In genomic region chr12:54026640-54027441, GRCh38 we compare ENCODE assay signal across 21 cellular contexts. TPM values are rescaled to one million over a fixed set of nuclear protein-coding genes. Genes with fewer than 3 reads are reported as not detected.
DNase-seq lines count a peak whose midpoint lies in the region; TF ChIP-seq lines count a peak whose summit lies in the region.
"Had no signal": no experiment of that assay in that cellular context is flagged by ENCODE, and none has a peak within 500 bp of the region (broad histone marks: within the 10 kb centered on the region; RNA-seq: fewer than 3 reads in every experiment).

No MANE protein-coding gene starts in this region.

- DNase-seq in A673 (ENCODE audit: low spot score) (no peak), NB4 (ENCODE audit: low read depth) (peak; percentile 65), breast epithelium (ENCODE audit: low spot score in 2 of 2) (peak in 1 of 2 donors; percentile 14), neural crest cell (ENCODE audit: low read depth, low spot score) (no peak), hypothalamus (lab: John Stamatoyannopoulos, UW) (no peak), NCI-H2107 (lab: John Stamatoyannopoulos, UW) (no peak)
- DNase-seq in activated naive CD4-positive, alpha-beta T cell treated with anti-CD3 and anti-CD28 coated beads for 36 hours = no peak
- no peak for DNase-seq in effector CD8-positive, alpha-beta T cell (lab: John Stamatoyannopoulos, UW)
- DNase-seq: ACHN; activated CD4-positive, alpha-beta T cell treated with anti-CD3 and anti-CD28 coated beads for 1 hour; activated CD8-positive, alpha-beta memory T cell treated with anti-CD3 and anti-CD28 coated beads, Interleukin-2, amount 50 U/mL, for 4 hours; activated naive CD4-positive, alpha-beta T cell; body of pancreas; KBM-7; NCI-H1105; occipital lobe; Right ventricle myocardium superior had no signal

- BruUV-seq in A673 (replicated peaks; lab: Mats Ljungman, UMichigan) = no TSS peak

- H3K4me1 Mint-ChIP-seq in neural crest cell = peaks cover 8% of the 10 kb centered on the region
- peaks cover 21% of the 10 kb centered on the region for H3K4me1 Mint-ChIP-seq in activated naive CD4-positive, alpha-beta T cell treated with anti-CD3 and anti-CD28 coated beads for 36 hours (ENCODE audit: low read depth)

- peaks cover 67% of the 10 kb centered on the region for H3K4me1 ChIP-seq in A673 (ENCODE audit: insufficient read depth, low read length, poor library complexity, severe bottlenecking)
- H3K4me1 ChIP-seq in breast epithelium = peaks cover 0 to 7% of the 10 kb centered on the region in 2 donors

- H3K27me3 ChIP-seq in A673 (replicated peaks; ENCODE audit: insufficient read depth, low read depth, low read length, poor library complexity) = no peaks in the 10 kb centered on the region
- no peaks in the 10 kb centered on the region for H3K27me3 ChIP-seq in breast epithelium

- H3K27ac ChIP-seq in A673 (ENCODE audit: low read depth, low read length, poor library complexity, severe bottlenecking) (peak overlapping the region; percentile 64), breast epithelium (peak overlapping the region; percentile 84 to 88)
- H3K27ac ChIP-seq: body of pancreas had no signal

- H3K27ac Mint-ChIP-seq in neural crest cell (ENCODE audit: unreplicated experiment) = no peak overlapping the region
- H3K27ac Mint-ChIP-seq in activated naive CD4-positive, alpha-beta T cell treated with anti-CD3 and anti-CD28 coated beads for 36 hours = no peak overlapping the region
- H3K27ac Mint-ChIP-seq: dendritic cell treated with granulocyte-macrophage colony-stimulating factor and Interleukin-4, amounts not matched to agents 40 ng/mL and 50 ng/mL, for 4 days; stimulated activated naive CD8-positive, alpha-beta T cell treated with anti-CD3 and anti-CD28 coated beads, Interleukin-15, Interleukin-2, amounts not matched to agents 100 ng/mL and 50 ng/mL, for 24 hours had no signal

- H3K27me3 Mint-ChIP-seq in neural crest cell (ENCODE audit: low read depth) = peaks cover 100% of the 10 kb centered on the region
- peaks cover 81% of the 10 kb centered on the region for H3K27me3 Mint-ChIP-seq in activated naive CD4-positive, alpha-beta T cell treated with anti-CD3 and anti-CD28 coated beads for 36 hours (ENCODE audit: low read depth)

- TF ChIP-seq CTCF in A673 (conservative IDR thresholded peaks at IDR 0.05; ENCODE audit: low read depth, low read length) = no peak
- TF ChIP-seq CTCF in NB4 (IDR thresholded peaks at IDR 0.05; ENCODE audit: low read depth, low read length) = no peak
- TF ChIP-seq CTCF in breast epithelium (IDR thresholded peaks at IDR 0.05) = no peak
- TF ChIP-seq CTCF in neural crest cell (conservative IDR thresholded peaks at IDR 0.05) = no peak

- H3K36me3 ChIP-seq in A673 (ENCODE audit: insufficient read depth, low read length, poor library complexity, severe bottlenecking) (peaks cover 13% of the 10 kb centered on the region), breast epithelium (no peaks in the 10 kb centered on the region)

- TF ChIP-seq POLR2A in NB4 (IDR thresholded peaks at IDR 0.05; ENCODE audit: extremely low read depth, insufficient read length) (no peak), breast epithelium (IDR thresholded peaks at IDR 0.05) (no peak)

- intact Hi-C loops in A673 (cut with micrococcal nuclease; ENCODE audit: unreplicated experiment) = no loop called here
- intact Hi-C loops in breast epithelium (cut with DNase I; ENCODE audit: low total_unique reads) = no loop called here
- intact Hi-C loops in activated naive CD4-positive, alpha-beta T cell treated with anti-CD3 and anti-CD28 coated beads for 36 hours (cut with micrococcal nuclease) = no loop called here

- CTCF ChIA-PET in A673 (lab: Charles Lee) = interaction anchor here (0.6 to 1.2 kb wide), 3 partner anchors 16 to 175 kb away, joined by 3 to 4 read pairs (median 4); no protein-coding TSS in a partner anchor
- CTCF ChIA-PET in activated naive CD4-positive, alpha-beta T cell treated with anti-CD3 and anti-CD28 coated beads for 36 hours (lab: Charles Lee) = interaction anchor here (1.1 to 2.1 kb wide), 3 partner anchors 30 to 181 kb away, joined by 3 to 11 read pairs (median 4); no protein-coding TSS in a partner anchor

- H3K4me3 ChIP-seq in A673 (ENCODE audit: low read depth, low read length, poor library complexity, severe bottlenecking) (no peak overlapping the region), NB4 (ENCODE audit: low read depth, low read length) (peak overlapping the region; percentile 23), breast epithelium (peak overlapping the region; percentile 26 to 59 (median 51))
- H3K4me3 ChIP-seq: body of pancreas had no signal

- POLR2A ChIA-PET in A673 (lab: Charles Lee; ENCODE audit: low non-redundant PET) = interaction anchor here (0.5 kb wide), 1 partner anchor 9 kb away, joined by 7 read pairs; no protein-coding TSS in a partner anchor

- H3K9me3 Mint-ChIP-seq in neural crest cell = no peaks in the 10 kb centered on the region
- no peaks in the 10 kb centered on the region for H3K9me3 Mint-ChIP-seq in activated naive CD4-positive, alpha-beta T cell treated with anti-CD3 and anti-CD28 coated beads for 36 hours
- H3K9me3 Mint-ChIP-seq: dendritic cell treated with granulocyte-macrophage colony-stimulating factor and Interleukin-4, amounts not matched to agents 40 ng/mL and 50 ng/mL, for 4 days; stimulated activated naive CD8-positive, alpha-beta T cell treated with anti-CD3 and anti-CD28 coated beads, Interleukin-15, Interleukin-2, amounts not matched to agents 100 ng/mL and 50 ng/mL, for 24 hours had no signal

- H3K36me3 Mint-ChIP-seq in neural crest cell (ENCODE audit: low read depth) = peaks cover 3% of the 10 kb centered on the region
- H3K36me3 Mint-ChIP-seq in activated naive CD4-positive, alpha-beta T cell treated with anti-CD3 and anti-CD28 coated beads for 36 hours (ENCODE audit: low read depth) = no peaks in the 10 kb centered on the region

- peak overlapping the region; percentile 75 for H3K4me3 Mint-ChIP-seq in neural crest cell
- H3K4me3 Mint-ChIP-seq in activated naive CD4-positive, alpha-beta T cell treated with anti-CD3 and anti-CD28 coated beads for 36 hours = no peak overlapping the region
- H3K4me3 Mint-ChIP-seq: dendritic cell treated with granulocyte-macrophage colony-stimulating factor and Interleukin-4, amounts not matched to agents 40 ng/mL and 50 ng/mL, for 4 days; stimulated activated naive CD8-positive, alpha-beta T cell treated with anti-CD3 and anti-CD28 coated beads, Interleukin-15, Interleukin-2, amounts not matched to agents 100 ng/mL and 50 ng/mL, for 24 hours had no signal

- no peaks in the 10 kb centered on the region for H3K9me3 ChIP-seq in A673 (ENCODE audit: low read depth, low read length, poor library complexity, severe bottlenecking)
- H3K9me3 ChIP-seq in breast epithelium = no peaks in the 10 kb centered on the region
- H3K9me3 ChIP-seq: body of pancreas had no signal

RNA-seq across cellular contexts. Expression of gene HOXC6, which starts 1.4 kb away (rescaled TPM):
- 20.8 and 22.3 TPM in 2 replicates for total RNA-seq in A673 (2021)
- 1 to 10 TPM; 3.3 to 4.1 (median 4.0) TPM for total RNA-seq in breast epithelium
- total RNA-seq in neural crest cell = 10.7 and 11.0 TPM in 2 replicates
- not detected for total RNA-seq in activated naive CD4-positive, alpha-beta T cell treated with anti-CD3 and anti-CD28 coated beads for 36 hours
- total RNA-seq: body of pancreas; mononuclear cell; occipital lobe; T-helper 2 cell treated with Interferon-gamma antibody and Interleukin-4, amounts not matched to agents 100 ng/mL and 5 ng/mL, for 36 hours had no signal

RNA-seq across cellular contexts. Expression of gene HOXC5, which starts 6.0 kb away (rescaled TPM):
- total RNA-seq in A673 (2021) (1.6 and 1.9 TPM in 2 replicates), breast epithelium (under 1 TPM; 0.73 to 0.98 (median 0.96) TPM), neural crest cell (3.5 and 3.8 TPM in 2 replicates)
- total RNA-seq in activated naive CD4-positive, alpha-beta T cell treated with anti-CD3 and anti-CD28 coated beads for 36 hours = not detected
- total RNA-seq: body of pancreas; mononuclear cell; occipital lobe; Right ventricle myocardium superior; T-helper 2 cell treated with Interferon-gamma antibody and Interleukin-4, amounts not matched to agents 100 ng/mL and 5 ng/mL, for 36 hours had no signal

RNA-seq across cellular contexts. Expression of gene HOXC8, which starts 18.1 kb away (rescaled TPM):
- total RNA-seq in A673 (2021) (10.9 and 11.1 TPM in 2 replicates), breast epithelium (1 to 10 TPM in 2 of 3 donors, under 1 TPM in 1; 0.73 to 5.4 (median 2.0) TPM), neural crest cell (4.5 and 4.8 TPM in 2 replicates)
- not detected for total RNA-seq in activated naive CD4-positive, alpha-beta T cell treated with anti-CD3 and anti-CD28 coated beads for 36 hours
- total RNA-seq: body of pancreas; mononuclear cell; occipital lobe; Right ventricle myocardium superior; T-helper 2 cell treated with Interferon-gamma antibody and Interleukin-4, amounts not matched to agents 100 ng/mL and 5 ng/mL, for 36 hours had no signal

RNA-seq across cellular contexts. Expression of gene HOXC4, which starts 26.8 kb away (rescaled TPM):
- 9.6 and 9.8 TPM in 2 replicates for total RNA-seq in A673 (2021)
- total RNA-seq in breast epithelium = 1 to 10 TPM; 1.8 to 2.3 (median 1.9) TPM
- total RNA-seq in neural crest cell = 5.6 and 8.3 TPM in 2 replicates
- under 1 TPM in 1 of 2 experiments, not detected in 1; 0.12 TPM for total RNA-seq in activated naive CD4-positive, alpha-beta T cell treated with anti-CD3 and anti-CD28 coated beads for 36 hours
- total RNA-seq: body of pancreas; occipital lobe; Right ventricle myocardium superior; T-helper 2 cell treated with Interferon-gamma antibody and Interleukin-4, amounts not matched to agents 100 ng/mL and 5 ng/mL, for 36 hours had no signal

RNA-seq across cellular contexts. Expression of gene HOXC9, which starts 26.9 kb away (rescaled TPM):
- total RNA-seq in A673 (2021) = 21.1 and 22.3 TPM in 2 replicates
- total RNA-seq in breast epithelium = 10 to 100 TPM in 1 of 3 donors, 1 to 10 TPM in 2; 3.8 to 16.8 (median 4.6) TPM
- 5.6 and 6.3 TPM in 2 replicates for total RNA-seq in neural crest cell
- not detected for total RNA-seq in activated naive CD4-positive, alpha-beta T cell treated with anti-CD3 and anti-CD28 coated beads for 36 hours
- total RNA-seq: body of pancreas; mononuclear cell; occipital lobe; Right ventricle myocardium superior; T-helper 2 cell treated with Interferon-gamma antibody and Interleukin-4, amounts not matched to agents 100 ng/mL and 5 ng/mL, for 36 hours had no signal

Comparison
In these comparisons a context has a peak if more than half of its experiments do, and no peak if none do; other contexts are left out.
1. RNA of gene HOXC6, which starts 1.4 kb away (total RNA-seq): 20.8 to 22.3 TPM in A673, 10.7 to 11.0 TPM in neural crest cell and 3.3 to 4.1 TPM in breast epithelium; not detected in activated naive CD4-positive, alpha-beta T cell treated with anti-CD3 and anti-CD28 coated beads for 36 hours; every median in the first group is over 4 times any median in the second.